11 cellular contexts compared by ENCODE assay signal in the genomic region with DNA sequence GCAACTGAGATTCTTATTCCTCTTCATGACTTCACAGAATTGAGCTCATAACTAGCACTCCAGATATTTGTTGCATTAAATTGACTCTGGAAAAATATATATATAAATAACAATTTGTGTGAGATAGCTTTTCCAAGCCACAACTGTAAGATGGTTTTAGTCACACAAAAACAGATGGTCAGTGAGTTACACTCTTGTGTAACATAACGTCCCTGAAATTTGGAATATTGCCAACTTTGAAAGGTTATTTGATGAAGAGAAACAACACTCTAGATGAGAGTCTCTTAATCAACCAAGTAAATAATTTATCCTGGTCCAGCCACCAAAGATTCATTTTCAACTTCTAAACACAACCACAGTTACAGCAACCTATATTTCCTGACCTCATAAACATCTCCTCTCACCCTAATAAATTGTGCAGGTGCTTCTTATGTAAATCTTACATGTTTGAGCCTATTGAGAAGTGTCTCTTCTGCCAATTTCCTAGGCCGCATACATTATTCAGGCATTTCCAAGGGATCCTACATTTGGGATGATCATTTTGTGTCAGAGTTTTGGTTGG.
A peak's percentile ranks its signal among the peaks of the same experiment; 100 is the strongest.
DNase-seq lines count a peak whose midpoint lies in the region; ATAC-seq and TF ChIP-seq lines count a peak whose summit lies in the region.
"Had no signal": no experiment of that assay in that cellular context is flagged by ENCODE, and none has a peak within 500 bp of the region (broad histone marks: within the 10 kb centered on the region; RNA-seq: fewer than 3 reads in every experiment).

No MANE protein-coding gene starts in this region.

- H3K27me3 Mint-ChIP-seq in CD8-positive, alpha-beta T cell (ENCODE audit: low read depth): peaks cover 15% of the 10 kb centered on the region

- no peak for TF ChIP-seq CTCF in HEK293 (tag by site-specific recombination; IDR thresholded peaks at IDR 0.05)
- TF ChIP-seq CTCF in CD8-positive, alpha-beta T cell (IDR thresholded peaks at IDR 0.05): no peak

- H3K9me3 ChIP-seq in HEK293 (ENCODE audit: control insufficient read depth, insufficient read depth, low read depth, low read length) (no peaks in the 10 kb centered on the region), mesenchymal stem cell (ENCODE audit: control insufficient read depth, low read length) (no peaks in the 10 kb centered on the region)
- no peaks in the 10 kb centered on the region for H3K9me3 ChIP-seq in CD8-positive, alpha-beta T cell (ENCODE audit: low read length)

- no peaks in the 10 kb centered on the region for H3K36me3 Mint-ChIP-seq in CD8-positive, alpha-beta T cell
- H3K36me3 Mint-ChIP-seq: activated naive CD8-positive, alpha-beta T cell treated with anti-CD3 and anti-CD28 coated beads, Interleukin-2, amount 10 ng/mL, durations not matched to agents 7 days and 5 days had no signal

- 0 out of 2 replicates have a peak, but pooled peaks cover 2% of the 10 kb centered on the region for H3K4me1 ChIP-seq in HEK293 (ENCODE audit: control insufficient read depth, insufficient read depth, low read length)
- H3K4me1 ChIP-seq in mesenchymal stem cell (ENCODE audit: control insufficient read depth, insufficient read depth, low read depth, low read length): no peaks in the 10 kb centered on the region
- H3K4me1 ChIP-seq in CD8-positive, alpha-beta T cell (ENCODE audit: insufficient read depth, low read length): no peaks in the 10 kb centered on the region

- no peak overlapping the region for H2BK15ac ChIP-seq in mesenchymal stem cell (ENCODE audit: low read depth, poor library complexity, severe bottlenecking)

- 86% methylated on average over 1 of the region's 2 CpGs for WGBS in mesenchymal stem cell

- H3K79me1 ChIP-seq in mesenchymal stem cell (replicated peaks; ENCODE audit: low read length, poor library complexity, severe bottlenecking): no peaks in the 10 kb centered on the region

- no peak overlapping the region for H3K18ac ChIP-seq in mesenchymal stem cell (ENCODE audit: low read depth in 1 of 2, low read length in 2 of 2)

- H3K27ac Mint-ChIP-seq in CD8-positive, alpha-beta T cell: no peak overlapping the region
- H3K27ac Mint-ChIP-seq: activated naive CD8-positive, alpha-beta T cell treated with anti-CD3 and anti-CD28 coated beads, Interleukin-2, amount 10 ng/mL, durations not matched to agents 7 days and 5 days had no signal

- no peak overlapping the region for H3K4me2 ChIP-seq in mesenchymal stem cell (ENCODE audit: low read length, poor library complexity, severe bottlenecking)

- DNase-seq in NCI-H510A (lab: John Stamatoyannopoulos, UW) (peak; percentile 26), mesenchymal stem cell (no peak), globus pallidus (ENCODE audit: low spot score) (no peak), HPDE6-E6E7 (ENCODE audit: extremely low spot score) (no peak)
- DNase-seq in CD8-positive, alpha-beta T cell: no peak
- DNase-seq: activated naive CD8-positive, alpha-beta T cell treated with anti-CD3 and anti-CD28 coated beads, Interleukin-2, amount 10 ng/mL, durations not matched to agents 7 days and 5 days; dermis blood vessel endothelial cell; left cardiac atrium had no signal

- no peak overlapping the region for H2BK5ac ChIP-seq in mesenchymal stem cell (ENCODE audit: low read depth, low read length, poor library complexity, severe bottlenecking)

- POLR2A ChIA-PET in HEK293 (lab: Yijun Ruan, JAX): no interaction called here
- POLR2A ChIA-PET in CD8-positive, alpha-beta T cell (lab: Charles Lee): no interaction called here

- H2AK5ac ChIP-seq in mesenchymal stem cell (ENCODE audit: low read length, severe bottlenecking): no peak overlapping the region

- peak; percentile 37 for ATAC-seq in GM18870 (IDR thresholded peaks at IDR 0.05; ENCODE audit: unreplicated experiment)
- ATAC-seq in CD8-positive, alpha-beta T cell: no peak

- H3K23ac ChIP-seq in mesenchymal stem cell (ENCODE audit: low read length in 2 of 2): no peak overlapping the region

- no peak overlapping the region for H3K4ac ChIP-seq in mesenchymal stem cell (ENCODE audit: low read depth in 1 of 2, low read length in 2 of 2)

- H2BK12ac ChIP-seq in mesenchymal stem cell (ENCODE audit: low read length in 2 of 2): no peak overlapping the region

- peak overlapping the region; percentile 64 for H3K9ac ChIP-seq in mesenchymal stem cell (ENCODE audit: low read length)

- intact Hi-C loops in CD8-positive, alpha-beta T cell (cut with DNase I, micrococcal nuclease): no loop called here

- CTCF ChIA-PET in HEK293 (lab: Yijun Ruan, JAX): no interaction called here
- CTCF ChIA-PET in CD8-positive, alpha-beta T cell (lab: Charles Lee): interaction anchor here (1.1 kb wide), 1 partner anchor 11 kb away, joined by 4 read pairs; no protein-coding TSS in a partner anchor

- H3K14ac ChIP-seq in mesenchymal stem cell (ENCODE audit: low read length in 2 of 2): no peak overlapping the region

- no peak overlapping the region for H4K8ac ChIP-seq in mesenchymal stem cell (ENCODE audit: low read length)

- no peak overlapping the region for H4K91ac ChIP-seq in mesenchymal stem cell (ENCODE audit: low read length)

- no peak overlapping the region for H3K27ac ChIP-seq in HEK293 (ENCODE audit: extremely low read depth, low read depth, low read length)
- H3K27ac ChIP-seq in mesenchymal stem cell (ENCODE audit: low read length, poor library complexity, severe bottlenecking): no peak overlapping the region
- no peak overlapping the region for H3K27ac ChIP-seq in CD8-positive, alpha-beta T cell (ENCODE audit: low read depth, low read length)

- H3K4me3 ChIP-seq in HEK293 (ENCODE audit: low read depth, low read length) (no peak overlapping the region; the same call in 1 of the 2 replicates), mesenchymal stem cell (ENCODE audit: insufficient read depth in 1 of 2, low read depth in 1 of 2, low read length in 2 of 2) (no peak overlapping the region)
- no peak overlapping the region for H3K4me3 ChIP-seq in CD8-positive, alpha-beta T cell (ENCODE audit: low read depth, low read length)

- H2AFZ ChIP-seq in mesenchymal stem cell (ENCODE audit: low read depth, low read length): no peak overlapping the region

- H3K4me3 Mint-ChIP-seq in CD8-positive, alpha-beta T cell: no peak overlapping the region
- H3K4me3 Mint-ChIP-seq: activated naive CD8-positive, alpha-beta T cell treated with anti-CD3 and anti-CD28 coated beads, Interleukin-2, amount 10 ng/mL, durations not matched to agents 7 days and 5 days; nephron had no signal

- H3K27me3 ChIP-seq in mesenchymal stem cell (ENCODE audit: control insufficient read depth in 1 of 2, insufficient read depth in 1 of 2, low read length in 2 of 2): peaks cover 0 to 3% of the 10 kb centered on the region in 2 experiments
- no peaks in the 10 kb centered on the region for H3K27me3 ChIP-seq in CD8-positive, alpha-beta T cell (ENCODE audit: insufficient read depth, low read length)

- no peak overlapping the region for H2BK120ac ChIP-seq in mesenchymal stem cell (ENCODE audit: low read depth, low read length)

- no peaks in the 10 kb centered on the region for H3K36me3 ChIP-seq in HEK293 (ENCODE audit: control insufficient read depth in 2 of 2, insufficient read depth in 1 of 2, low read length in 2 of 2)
- H3K36me3 ChIP-seq in mesenchymal stem cell (ENCODE audit: control insufficient read depth in 1 of 2, insufficient read depth in 2 of 2, low read depth in 1 of 2, low read length in 2 of 2): no peaks in the 10 kb centered on the region
- no peaks in the 10 kb centered on the region for H3K36me3 ChIP-seq in CD8-positive, alpha-beta T cell (ENCODE audit: insufficient read depth, low read length)

- H3K9me3 Mint-ChIP-seq in CD8-positive, alpha-beta T cell: no peaks in the 10 kb centered on the region
- H3K9me3 Mint-ChIP-seq: activated naive CD8-positive, alpha-beta T cell treated with anti-CD3 and anti-CD28 coated beads, Interleukin-2, amount 10 ng/mL, durations not matched to agents 7 days and 5 days; nephron had no signal

- H3K4me1 Mint-ChIP-seq in CD8-positive, alpha-beta T cell (ENCODE audit: low read depth): no peaks in the 10 kb centered on the region
- H3K4me1 Mint-ChIP-seq: activated naive CD8-positive, alpha-beta T cell treated with anti-CD3 and anti-CD28 coated beads, Interleukin-2, amount 10 ng/mL, durations not matched to agents 7 days and 5 days had no signal

TF ChIP-seq in HEK293, 187 proteins besides CTCF, POLR2A, EP300 and RAD21:
- TF ChIP-seq, protein P1, sequence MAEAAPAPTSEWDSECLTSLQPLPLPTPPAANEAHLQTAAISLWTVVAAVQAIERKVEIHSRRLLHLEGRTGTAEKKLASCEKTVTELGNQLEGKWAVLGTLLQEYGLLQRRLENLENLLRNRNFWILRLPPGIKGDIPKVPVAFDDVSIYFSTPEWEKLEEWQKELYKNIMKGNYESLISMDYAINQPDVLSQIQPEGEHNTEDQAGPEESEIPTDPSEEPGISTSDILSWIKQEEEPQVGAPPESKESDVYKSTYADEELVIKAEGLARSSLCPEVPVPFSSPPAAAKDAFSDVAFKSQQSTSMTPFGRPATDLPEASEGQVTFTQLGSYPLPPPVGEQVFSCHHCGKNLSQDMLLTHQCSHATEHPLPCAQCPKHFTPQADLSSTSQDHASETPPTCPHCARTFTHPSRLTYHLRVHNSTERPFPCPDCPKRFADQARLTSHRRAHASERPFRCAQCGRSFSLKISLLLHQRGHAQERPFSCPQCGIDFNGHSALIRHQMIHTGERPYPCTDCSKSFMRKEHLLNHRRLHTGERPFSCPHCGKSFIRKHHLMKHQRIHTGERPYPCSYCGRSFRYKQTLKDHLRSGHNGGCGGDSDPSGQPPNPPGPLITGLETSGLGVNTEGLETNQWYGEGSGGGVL (tag by site-specific recombination; IDR thresholded peaks at IDR 0.05): no peak
- TF ChIP-seq ZNF335 (tag by site-specific recombination; conservative IDR thresholded peaks at IDR 0.05): peak; percentile 44; the same call in 1 of the 2 replicates
